ENCODE assay signal across 8 cellular contexts in the genomic region with DNA sequence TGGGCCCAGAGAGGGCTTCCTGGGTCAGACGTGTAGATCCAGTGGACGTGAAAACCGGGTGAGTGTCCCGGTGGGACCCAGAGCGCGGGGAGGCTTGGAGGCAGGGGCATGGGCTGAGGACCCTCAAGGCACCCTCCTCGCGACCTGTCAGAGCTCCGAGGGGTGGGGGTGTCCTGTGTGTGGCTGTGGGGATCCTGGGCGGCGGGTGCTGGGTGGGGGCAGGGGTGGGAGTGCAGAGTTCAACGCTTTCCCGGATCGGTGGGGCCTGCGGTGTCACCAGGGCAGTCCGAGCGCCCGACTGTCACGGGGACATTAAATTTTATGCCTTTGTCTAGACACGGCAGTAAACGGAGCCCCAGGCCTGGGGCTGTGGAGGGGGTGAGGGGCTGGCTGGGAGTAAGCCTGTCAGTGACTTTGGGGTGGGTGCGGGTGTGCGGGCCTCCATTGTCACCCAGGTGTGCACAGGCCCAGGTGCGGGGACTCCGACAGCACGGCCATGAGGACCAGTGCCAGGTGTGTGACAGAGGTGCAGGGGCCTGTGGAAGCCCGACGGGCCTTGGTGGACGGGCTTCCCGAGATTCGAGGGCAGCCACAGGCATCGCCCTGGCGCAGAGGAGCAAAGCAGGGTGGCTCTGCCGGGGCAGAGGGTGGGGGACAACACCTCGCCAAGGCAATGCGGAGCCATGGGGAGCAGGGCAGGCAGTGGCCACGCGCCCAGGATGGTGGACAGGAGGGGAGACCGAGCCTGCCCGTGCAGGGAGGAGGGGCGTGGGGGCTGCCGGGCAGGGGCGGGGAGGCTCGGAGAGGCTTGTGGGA. TPM values are rescaled to one million over a fixed set of nuclear protein-coding genes. Genes with fewer than 3 reads are reported as not detected.
DNase-seq lines count a peak whose midpoint lies in the region; ATAC-seq and TF ChIP-seq lines count a peak whose summit lies in the region.

No MANE protein-coding gene starts in this region.

- no peak overlapping the region for H3K27ac ChIP-seq in brain microvascular endothelial cell
- H3K27ac ChIP-seq in lower lobe of right lung, result peak overlapping the region; percentile 67
- H3K27ac ChIP-seq in urinary bladder (ENCODE audit: low read depth), result no peak overlapping the region

- in situ Hi-C loops in brain microvascular endothelial cell (cut with HindIII; ENCODE audit: low pct_ligation_motif_present, low sequenced_read_pairs), result no loop called here

- CTCF ChIA-PET in activated naive CD4-positive, alpha-beta T cell treated with anti-CD3 and anti-CD28 coated beads, Interleukin-2, amount 10 ng/mL, durations not matched to agents 7 days and 5 days (lab: Charles Lee), result interaction anchor here (0.7 to 3.0 kb wide), 5 partner anchors 36 to 157 kb away, joined by 3 to 19 read pairs (median 12); no protein-coding TSS in a partner anchor

- intact Hi-C loops in lower lobe of right lung (cut with DNase I), result no loop called here

- H3K4me3 ChIP-seq in brain microvascular endothelial cell (ENCODE audit: low read depth, low read length), result peak overlapping the region; percentile 49
- H3K4me3 ChIP-seq in lower lobe of right lung, result peak overlapping the region; percentile 75
- peak overlapping the region; percentile 69 for H3K4me3 ChIP-seq in urinary bladder (ENCODE audit: low read depth, low read length)

- H3K4me3 Mint-ChIP-seq in activated naive CD4-positive, alpha-beta T cell treated with anti-CD3 and anti-CD28 coated beads, Interleukin-2, amount 10 ng/mL, durations not matched to agents 7 days and 5 days, result peak overlapping the region; percentile 69

- H3K27ac Mint-ChIP-seq in activated naive CD4-positive, alpha-beta T cell treated with anti-CD3 and anti-CD28 coated beads, Interleukin-2, amount 10 ng/mL, durations not matched to agents 7 days and 5 days, result no peak overlapping the region

- H3K4me1 Mint-ChIP-seq in activated naive CD4-positive, alpha-beta T cell treated with anti-CD3 and anti-CD28 coated beads, Interleukin-2, amount 10 ng/mL, durations not matched to agents 7 days and 5 days, result peaks cover 31% of the 10 kb centered on the region

- no peaks in the 10 kb centered on the region for H3K9me3 ChIP-seq in lower lobe of right lung

- H3K27me3 Mint-ChIP-seq in activated naive CD4-positive, alpha-beta T cell treated with anti-CD3 and anti-CD28 coated beads, Interleukin-2, amount 10 ng/mL, durations not matched to agents 7 days and 5 days, result peaks cover 66% of the 10 kb centered on the region

- TF ChIP-seq CTCF in brain microvascular endothelial cell (IDR thresholded peaks at IDR 0.05; ENCODE audit: low read depth, low read length, missing control alignments) (no peak), lower lobe of right lung (IDR thresholded peaks at IDR 0.05) (no peak)

- no peaks in the 10 kb centered on the region for H3K36me3 Mint-ChIP-seq in activated naive CD4-positive, alpha-beta T cell treated with anti-CD3 and anti-CD28 coated beads, Interleukin-2, amount 10 ng/mL, durations not matched to agents 7 days and 5 days

- no peaks in the 10 kb centered on the region for H3K36me3 ChIP-seq in brain microvascular endothelial cell (replicated peaks)
- no peaks in the 10 kb centered on the region for H3K36me3 ChIP-seq in lower lobe of right lung
- no peaks in the 10 kb centered on the region for H3K36me3 ChIP-seq in urinary bladder (ENCODE audit: insufficient read depth)

- no peaks in the 10 kb centered on the region for H3K9me3 Mint-ChIP-seq in activated naive CD4-positive, alpha-beta T cell treated with anti-CD3 and anti-CD28 coated beads, Interleukin-2, amount 10 ng/mL, durations not matched to agents 7 days and 5 days

- peaks cover 33% of the 10 kb centered on the region for H3K4me1 ChIP-seq in lower lobe of right lung
- no peaks in the 10 kb centered on the region for H3K4me1 ChIP-seq in urinary bladder (ENCODE audit: insufficient read depth)

- ATAC-seq in lower lobe of right lung, result peak; percentile 4 to 7

- WGBS in urinary bladder, result 22% methylated on average over 44 of the region's 44 CpGs

- no peaks in the 10 kb centered on the region for H3K27me3 ChIP-seq in brain microvascular endothelial cell (replicated peaks)
- H3K27me3 ChIP-seq in lower lobe of right lung (ENCODE audit: low read depth), result peaks cover 32% of the 10 kb centered on the region

- no peak for DNase-seq in activated naive CD4-positive, alpha-beta T cell treated with anti-CD3 and anti-CD28 coated beads, Interleukin-2, amount 10 ng/mL, durations not matched to agents 7 days and 5 days
- DNase-seq in activated naive CD4-positive, alpha-beta T cell treated with anti-CD3 and anti-CD28 coated beads, Interleukin-2, amount 50 U/mL, for 16 hours, result no peak
- DNase-seq in brain microvascular endothelial cell (no peak), lower lobe of right lung (no peak), UCSD-AML1 (lab: John Stamatoyannopoulos, UW; ENCODE audit: unreplicated experiment) (no peak), cerebellum (ENCODE audit: low spot score) (no peak), pons (ENCODE audit: low spot score) (no peak)

RNA-seq across cellular contexts. Expression of gene TMEM121, which starts 1.2 kb away (rescaled TPM):
- 3.0 TPM for total RNA-seq in lower lobe of right lung
- 1.3 TPM for total RNA-seq in urinary bladder
- 6.7 TPM for polyA plus RNA-seq in urinary bladder
- 12.5 TPM for total RNA-seq in cerebellum

RNA-seq across cellular contexts. Expression of gene TEDC1, which starts 36.5 kb away (rescaled TPM):
- total RNA-seq in lower lobe of right lung, result 10.6 TPM
- 4.2 TPM for total RNA-seq in urinary bladder
- polyA plus RNA-seq in urinary bladder, result 10.6 TPM
- total RNA-seq in cerebellum, result 6.8 TPM

RNA-seq across cellular contexts. Expression of gene CRIP1, which starts 40.9 kb away (rescaled TPM):
- total RNA-seq in lower lobe of right lung (237 TPM), urinary bladder (9.4 TPM), cerebellum (0.73 TPM)
- polyA plus RNA-seq in urinary bladder, result 92.4 TPM

RNA-seq across cellular contexts. Expression of gene CRIP2, which starts 53.0 kb away (rescaled TPM):
- total RNA-seq in lower lobe of right lung, result 143 TPM
- 53.7 TPM for total RNA-seq in urinary bladder
- polyA plus RNA-seq in urinary bladder, result 245 TPM
- total RNA-seq in cerebellum, result 49.7 TPM

Comparison
In these comparisons a context has a peak if more than half of its experiments do, and no peak if none do; other contexts are left out.
1. RNA of gene CRIP1, which starts 40.9 kb away (total RNA-seq): 237 TPM in lower lobe of right lung (single experiment); 9.4 TPM in urinary bladder (single experiment) and 0.73 TPM in cerebellum (single experiment); every median in the first group is over 10 times any median in the second.
2. Peak in every context shown above with its lines, with median percentiles within 50 percentile points of each other: H3K4me3 ChIP-seq.